Comparison of ENCODE assay signal across 1 cellular context in genomic region chr7:85052056-85052737, GRCh38.
TF ChIP-seq lines count a peak whose summit lies in the region.

No MANE protein-coding gene starts in this region.

TF ChIP-seq in SK-N-SH, 30 proteins besides CTCF, POLR2A, EP300 and RAD21 (continued from another document):
- no peak for TF ChIP-seq IRF3 (IDR thresholded peaks at IDR 0.05; ENCODE audit: low read depth, low read length)
- TF ChIP-seq MAX (IDR thresholded peaks at IDR 0.05; ENCODE audit: low read depth) = no peak
- no peak for TF ChIP-seq FOSL2 (IDR thresholded peaks at IDR 0.05; ENCODE audit: borderline replicate concordance, low read depth)
- TF ChIP-seq USF2 (IDR thresholded peaks at IDR 0.05; ENCODE audit: borderline replicate concordance, low read depth, low read length) = no peak
- no peak for TF ChIP-seq RXRA (IDR thresholded peaks at IDR 0.05; ENCODE audit: borderline replicate concordance, low read depth)
- TF ChIP-seq USF1 (IDR thresholded peaks at IDR 0.05; ENCODE audit: borderline replicate concordance, low read depth) = no peak
- no peak for TF ChIP-seq MEF2A (IDR thresholded peaks at IDR 0.05; ENCODE audit: borderline replicate concordance, low read depth)
